ENCODE assay signal across 15 cellular contexts in the genomic region with DNA sequence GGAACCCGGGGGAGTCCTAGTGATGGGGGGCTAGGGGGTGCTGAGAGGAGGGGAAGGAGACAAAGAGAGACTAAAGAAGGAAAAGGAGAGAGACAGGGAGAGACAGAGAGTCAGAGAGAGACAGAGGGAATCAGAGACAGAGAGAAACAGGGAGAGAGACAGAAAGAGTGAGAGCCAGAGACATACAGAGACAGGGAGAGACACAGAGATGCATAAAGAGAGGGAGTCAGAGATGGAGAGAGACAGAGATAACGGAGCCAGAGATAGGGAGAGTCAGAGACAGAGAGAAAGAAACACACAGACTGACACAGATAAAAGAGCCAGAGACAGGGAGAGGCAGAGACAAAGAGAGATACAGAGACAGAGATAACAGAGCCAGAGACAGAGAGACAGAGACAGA. TPM values are rescaled to one million over a fixed set of nuclear protein-coding genes. Genes with fewer than 3 reads are reported as not detected.
A peak's percentile ranks its signal among the peaks of the same experiment; 100 is the strongest.
DNase-seq lines count a peak whose midpoint lies in the region; ATAC-seq and TF ChIP-seq lines count a peak whose summit lies in the region.
"Had no signal": no experiment of that assay in that cellular context is flagged by ENCODE, and none has a peak within 500 bp of the region (broad histone marks: within the 10 kb centered on the region; RNA-seq: fewer than 3 reads in every experiment).

No MANE protein-coding gene starts in this region.

- H3K4me1 Mint-ChIP-seq in T-helper 1 cell treated with Interleukin-12 subunit alpha and Interleukin-12 subunit beta and Interleukin-4 antibody, amounts not matched to agents 30 μg/mL and 1 μg/mL, for 36 hours (ENCODE audit: low read depth) = peaks cover 28% of the 10 kb centered on the region
- H3K4me1 Mint-ChIP-seq in central memory CD8-positive, alpha-beta T cell = peaks cover 46% of the 10 kb centered on the region
- H3K4me1 Mint-ChIP-seq in osteocyte (ENCODE audit: unreplicated experiment) = peaks cover 24% of the 10 kb centered on the region

- peak overlapping the region; percentile 90 for H3K4me3 Mint-ChIP-seq in T-helper 1 cell treated with Interleukin-12 subunit alpha and Interleukin-12 subunit beta and Interleukin-4 antibody, amounts not matched to agents 30 μg/mL and 1 μg/mL, for 36 hours
- peak overlapping the region; percentile 80 for H3K4me3 Mint-ChIP-seq in central memory CD8-positive, alpha-beta T cell
- H3K4me3 Mint-ChIP-seq in osteocyte (ENCODE audit: unreplicated experiment) = peak overlapping the region; percentile 90

- TF ChIP-seq CTCF in HEK293 (tag by site-specific recombination; IDR thresholded peaks at IDR 0.05) (no peak), osteocyte (IDR thresholded peaks at IDR 0.05) (no peak)

- no peaks in the 10 kb centered on the region; the same call in 1 of the 2 replicates for H3K4me1 ChIP-seq in HEK293 (ENCODE audit: control insufficient read depth, insufficient read depth, low read length)

- CTCF ChIA-PET in HEK293 (lab: Yijun Ruan, JAX) = no interaction called here

- peaks cover 0 to under 1% of the 10 kb centered on the region in 2 experiments; a peak in 1 of 3 replicates for H3K36me3 ChIP-seq in HEK293 (ENCODE audit: control insufficient read depth in 2 of 2, insufficient read depth in 1 of 2, low read length in 2 of 2)

- no peak for ATAC-seq in central memory CD8-positive, alpha-beta T cell (replicated peaks; ENCODE audit: extremely low read depth, poor library complexity, severe bottlenecking)
- no peak for ATAC-seq in GM18868 (IDR thresholded peaks at IDR 0.05; ENCODE audit: unreplicated experiment)

- H3K9me3 Mint-ChIP-seq in T-helper 1 cell treated with Interleukin-12 subunit alpha and Interleukin-12 subunit beta and Interleukin-4 antibody, amounts not matched to agents 30 μg/mL and 1 μg/mL, for 36 hours = no peaks in the 10 kb centered on the region
- H3K9me3 Mint-ChIP-seq in central memory CD8-positive, alpha-beta T cell = no peaks in the 10 kb centered on the region
- H3K9me3 Mint-ChIP-seq in osteocyte (ENCODE audit: unreplicated experiment) = no peaks in the 10 kb centered on the region

- peaks cover 6% of the 10 kb centered on the region for H3K36me3 Mint-ChIP-seq in T-helper 1 cell treated with Interleukin-12 subunit alpha and Interleukin-12 subunit beta and Interleukin-4 antibody, amounts not matched to agents 30 μg/mL and 1 μg/mL, for 36 hours (ENCODE audit: low read depth)
- H3K36me3 Mint-ChIP-seq in central memory CD8-positive, alpha-beta T cell (ENCODE audit: insufficient read depth) = peaks cover 18% of the 10 kb centered on the region
- H3K36me3 Mint-ChIP-seq in osteocyte (ENCODE audit: unreplicated experiment) = no peaks in the 10 kb centered on the region

- POLR2A ChIA-PET in HEK293 (lab: Yijun Ruan, JAX) = no interaction called here

- peaks cover 35% of the 10 kb centered on the region for H3K27me3 Mint-ChIP-seq in T-helper 1 cell treated with Interleukin-12 subunit alpha and Interleukin-12 subunit beta and Interleukin-4 antibody, amounts not matched to agents 30 μg/mL and 1 μg/mL, for 36 hours (ENCODE audit: low read depth)
- peaks cover 12% of the 10 kb centered on the region for H3K27me3 Mint-ChIP-seq in central memory CD8-positive, alpha-beta T cell
- H3K27me3 Mint-ChIP-seq in osteocyte (ENCODE audit: unreplicated experiment) = peaks cover 12% of the 10 kb centered on the region

- no peak overlapping the region for H3K4me3 ChIP-seq in HEK293 (ENCODE audit: low read depth, low read length)

- DNase-seq in T-helper 1 cell = no peak
- no peak for DNase-seq in central memory CD8-positive, alpha-beta T cell (ENCODE audit: low spot score in 2 of 2)
- no peak for DNase-seq in osteocyte (ENCODE audit: extremely low spot score, unreplicated experiment)
- DNase-seq in activated CD4-positive, alpha-beta T cell treated with anti-CD3 and anti-CD28 coated beads, Interleukin-2, amount 50 U/mL, for 1 hour = no peak
- DNase-seq in activated effector memory CD4-positive, alpha-beta T cell treated with Interleukin-2 at 50 U/mL for 16 hours = no peak
- DNase-seq: activated naive CD4-positive, alpha-beta T cell treated with Interleukin-2 at 50 U/mL for 16 hours; HCEC 1CT; kidney; NCI-H1694; NCI-H69; retina; T-helper 9 cell had no signal

- H3K27ac Mint-ChIP-seq in T-helper 1 cell treated with Interleukin-12 subunit alpha and Interleukin-12 subunit beta and Interleukin-4 antibody, amounts not matched to agents 30 μg/mL and 1 μg/mL, for 36 hours = peak overlapping the region; percentile 16
- peak overlapping the region; percentile 90 for H3K27ac Mint-ChIP-seq in central memory CD8-positive, alpha-beta T cell (ENCODE audit: low read depth)
- H3K27ac Mint-ChIP-seq in osteocyte (ENCODE audit: unreplicated experiment) = peak overlapping the region; percentile 86

- no peaks in the 10 kb centered on the region for H3K9me3 ChIP-seq in HEK293 (ENCODE audit: control insufficient read depth, insufficient read depth, low read depth, low read length)

- H3K27ac ChIP-seq in HEK293 (ENCODE audit: extremely low read depth, low read depth, low read length) = no peak overlapping the region

TF ChIP-seq in HEK293, 187 proteins besides CTCF, POLR2A, EP300 and RAD21 (continues in another document):
- TF ChIP-seq ZNF621 (tag by site-specific recombination; IDR thresholded peaks at IDR 0.05) (0 out of 2 replicates have a peak, but pooled peaks have one; percentile 22), ZNF639 (tag by site-specific recombination; IDR thresholded peaks at IDR 0.05) (no peak), PATZ1 (tag by site-specific recombination; IDR thresholded peaks at IDR 0.05) (peak; percentile 25; the same call in 1 of the 2 replicates), ZNF768 (tag by site-specific recombination; IDR thresholded peaks at IDR 0.05) (no peak), ZNF274 (IDR thresholded peaks at IDR 0.05; ENCODE audit: low read length) (no peak), ZNF274 (tag by site-specific recombination; IDR thresholded peaks at IDR 0.05; ENCODE audit: borderline replicate concordance) (no peak), ZNF155 (tag by site-specific recombination; IDR thresholded peaks at IDR 0.05) (no peak), ZNF48 (tag by site-specific recombination; IDR thresholded peaks at IDR 0.05) (0 out of 2 replicates have a peak, but pooled peaks have one; percentile 24), ZNF211 (tag by site-specific recombination; IDR thresholded peaks at IDR 0.05; ENCODE audit: low read depth) (no peak), ZNF175 (tag by site-specific recombination; IDR thresholded peaks at IDR 0.05) (no peak), ZNF416 (tag by site-specific recombination; IDR thresholded peaks at IDR 0.05) (no peak), AEBP2 (tag by site-specific recombination; IDR thresholded peaks at IDR 0.05; ENCODE audit: borderline replicate concordance) (0 out of 2 replicates have a peak, but pooled peaks have one; percentile 4)

RNA-seq across cellular contexts. Expression of gene TNFSF9, which starts 1.5 kb away (rescaled TPM):
- 1.4 and 1.5 TPM in 2 replicates for total RNA-seq in osteocyte

RNA-seq across cellular contexts. Expression of gene TUBB4A, which starts 27.2 kb away (rescaled TPM):
- total RNA-seq in osteocyte = not detected in 2 replicates

RNA-seq across cellular contexts. Expression of gene DENND1C, which starts 47.8 kb away (rescaled TPM):
- not detected in 2 replicates for total RNA-seq in osteocyte

Comparison
In these comparisons a context has a peak if more than half of its experiments do, and no peak if none do; other contexts are left out.
1. H3K27ac Mint-ChIP-seq: peak in every context shown above with its lines; median percentile 90 in central memory CD8-positive, alpha-beta T cell; 86 in osteocyte; 16 in T-helper 1 cell treated with Interleukin-12 subunit alpha and Interleukin-12 subunit beta and Interleukin-4 antibody, amounts not matched to agents 30 μg/mL and 1 μg/mL, for 36 hours.